ENCODE assay signal across 26 cellular contexts in genomic region chr2:72131916-72132841, GRCh38. TPM values are rescaled to one million over a fixed set of nuclear protein-coding genes. Genes with fewer than 3 reads are reported as not detected.
DNase-seq lines count a peak whose midpoint lies in the region; ATAC-seq, FAIRE-seq and TF ChIP-seq lines count a peak whose summit lies in the region.
"Had no signal": no experiment of that assay in that cellular context is flagged by ENCODE, and none has a peak within 500 bp of the region (broad histone marks: within the 10 kb centered on the region; RNA-seq: fewer than 3 reads in every experiment).

No MANE protein-coding gene starts in this region.

- no peak overlapping the region for H3K27ac ChIP-seq in endodermal cell (ENCODE audit: low read depth, low read length)
- H3K27ac ChIP-seq: breast epithelium, gastroesophageal sphincter, prostate gland had no signal

- no peak overlapping the region for H3K4me3 ChIP-seq in endodermal cell (ENCODE audit: low read length)
- H3K4me3 ChIP-seq: BLaER1 treated with 17β-estradiol and CSF1 and Interleukin-3, amounts not matched to agents 10 nM and 100 nM; breast epithelium; gastroesophageal sphincter; lung; prostate gland had no signal

- no peaks in the 10 kb centered on the region for H3K4me1 ChIP-seq in endodermal cell (ENCODE audit: control insufficient read depth, insufficient read depth, low read length)
- H3K4me1 ChIP-seq: breast epithelium, prostate gland had no signal

- peaks cover 7% of the 10 kb centered on the region for H3K27me3 Mint-ChIP-seq in endodermal cell (ENCODE audit: insufficient read depth)

- H3K36me3 ChIP-seq in endodermal cell (ENCODE audit: control insufficient read depth, insufficient read depth, low read length), result no peaks in the 10 kb centered on the region
- H3K36me3 ChIP-seq: BLaER1 treated with 17β-estradiol and CSF1 and Interleukin-3, amounts not matched to agents 10 nM and 100 nM; breast epithelium; gastroesophageal sphincter; prostate gland had no signal

- in situ Hi-C loops in GM13977 (cut with MboI; ENCODE audit: low pct_unique_long_range_greater_than_20kb, low sequenced_read_pairs, unreplicated experiment), result no loop called here

- H3K9me3 ChIP-seq in endodermal cell (ENCODE audit: control insufficient read depth, low read length), result no peaks in the 10 kb centered on the region
- H3K9me3 ChIP-seq: BLaER1 treated with 17β-estradiol and CSF1 and Interleukin-3, amounts not matched to agents 10 nM and 100 nM; breast epithelium; gastroesophageal sphincter; prostate gland had no signal

- peaks cover 9% of the 10 kb centered on the region for H3K27me3 ChIP-seq in endodermal cell (ENCODE audit: control insufficient read depth, insufficient read depth, low read length, poor library complexity, severe bottlenecking)
- H3K27me3 ChIP-seq: BLaER1 treated with 17β-estradiol and CSF1 and Interleukin-3, amounts not matched to agents 10 nM and 100 nM; breast epithelium had no signal

- H3K4me1 Mint-ChIP-seq in endodermal cell, result peaks cover 4% of the 10 kb centered on the region

- intact Hi-C loops in cardiac septum (cut with DNase I), result no loop called here
- intact Hi-C loops in left ventricle myocardium superior (cut with micrococcal nuclease), result no loop called here

- 93 to 96% methylated on average over 13 to 36 of the region's 37 CpGs for WGBS in endodermal cell (ENCODE audit: insufficient coverage in 1 of 2, insufficient read length in 1 of 2), 2 experiments

- no peaks in the 10 kb centered on the region for H3K36me3 Mint-ChIP-seq in endodermal cell (ENCODE audit: low read depth)
- H3K36me3 Mint-ChIP-seq: activated CD4-positive, alpha-beta memory T cell treated with anti-CD3 and anti-CD28 coated beads for 36 hours; WTC11 had no signal

- H3K4me3 Mint-ChIP-seq in endodermal cell, result no peak overlapping the region
- H3K4me3 Mint-ChIP-seq: activated CD4-positive, alpha-beta memory T cell treated with anti-CD3 and anti-CD28 coated beads for 36 hours; activated naive CD4-positive, alpha-beta T cell treated with anti-CD3 and anti-CD28 coated beads for 36 hours; WTC11 had no signal

- ATAC-seq in left ventricle myocardium superior (no peak), omental fat pad (ENCODE audit: low FRiP score) (no peak), GM18520 (IDR thresholded peaks at IDR 0.05; ENCODE audit: unreplicated experiment) (no peak)
- ATAC-seq: gastroesophageal sphincter, HCT116, WTC11 had no signal

- TF ChIP-seq CTCF in endodermal cell (conservative IDR thresholded peaks at IDR 0.05) (no peak), omental fat pad (IDR thresholded peaks at IDR 0.05) (no peak), GM13977 (IDR thresholded peaks at IDR 0.05; ENCODE audit: extremely low read depth, insufficient read depth, missing control alignments) (no peak)

- no peaks in the 10 kb centered on the region for H3K9me3 Mint-ChIP-seq in endodermal cell
- H3K9me3 Mint-ChIP-seq: activated CD4-positive, alpha-beta memory T cell treated with anti-CD3 and anti-CD28 coated beads for 36 hours; activated naive CD4-positive, alpha-beta T cell treated with anti-CD3 and anti-CD28 coated beads for 36 hours; WTC11 had no signal

- no peak for TF ChIP-seq POLR2A in GM12892 (IDR thresholded peaks at IDR 0.05; ENCODE audit: low read depth, low read length)

- DNase-seq in cardiac septum (ENCODE audit: low spot score), result peak; percentile 72
- DNase-seq in left ventricle myocardium superior, result no peak
- DNase-seq in endodermal cell, result peak; percentile 40
- peak; percentile 17 for DNase-seq in omental fat pad (ENCODE audit: low spot score)
- DNase-seq in GM13977 (ENCODE audit: low spot score), result no peak
- no peak for DNase-seq in H4 (ENCODE audit: low spot score)
- DNase-seq in GM12892 (ENCODE audit: insufficient read length), result no peak
- DNase-seq: ACHN; activated naive CD4-positive, alpha-beta T cell treated with anti-CD3 and anti-CD28 coated beads for 36 hours; activated T-cell treated with anti-CD3 and anti-CD28 coated beads, Interleukin-2, amount 50 U/mL, for 1 hour; amniotic stem cell; DND-41; NCI-H1092; NCI-H187; NCI-H526 treated with DMSO at 0.1 percent for 48 hours; RPMI8226; stimulated activated CD4-positive, alpha-beta T cell treated with anti-CD3 and anti-CD28 coated beads, Interleukin-2, amount 100 ng/mL, for 24 hours had no signal

- H3K9ac ChIP-seq in endodermal cell (ENCODE audit: extremely low read depth, low read length, poor library complexity, severe bottlenecking), result no peak overlapping the region

- H3K27ac Mint-ChIP-seq in endodermal cell, result no peak overlapping the region
- H3K27ac Mint-ChIP-seq: activated CD4-positive, alpha-beta memory T cell treated with anti-CD3 and anti-CD28 coated beads for 36 hours; activated naive CD4-positive, alpha-beta T cell treated with anti-CD3 and anti-CD28 coated beads for 36 hours; WTC11 had no signal

- no peak for FAIRE-seq in GM12892 (lab: Jason Lieb, UNC)

RNA-seq across cellular contexts. Expression of gene CYP26B1, which starts 15.5 kb away (rescaled TPM):
- total RNA-seq in cardiac septum (7.0 TPM), left ventricle myocardium superior (4.2 TPM), endodermal cell (under 1 TPM; 0.09 to 0.91 TPM), omental fat pad (10 to 100 TPM; 10.6 to 36.6 (median 18.8) TPM)
- polyA plus RNA-seq in endodermal cell (2013, experiment 1 of 2), result 8.0 TPM
- polyA plus RNA-seq in endodermal cell (2013, experiment 2 of 2), result 7.7 TPM
- total RNA-seq in H4 (2014; rRNA removed; shearing (Covaris generic)), result 1.5 and 1.7 TPM in 2 replicates
- polyA plus RNA-seq in GM12892 (2012; ENCODE audit: missing spikeins), result not detected
- total RNA-seq: activated CD4-positive, alpha-beta memory T cell treated with anti-CD3 and anti-CD28 coated beads for 36 hours; activated naive CD4-positive, alpha-beta T cell treated with anti-CD3 and anti-CD28 coated beads for 36 hours had no signal

Comparison
In these comparisons a context has a peak if more than half of its experiments do, and no peak if none do; other contexts are left out.
1. DNase-seq: peak in cardiac septum (single experiment), endodermal cell (single experiment) and omental fat pad (single experiment); none in left ventricle myocardium superior (single experiment), GM13977 (single experiment), H4 (single experiment) and GM12892 (single experiment).